Comparison of ENCODE assay signal across 1 cellular context in the genomic region with DNA sequence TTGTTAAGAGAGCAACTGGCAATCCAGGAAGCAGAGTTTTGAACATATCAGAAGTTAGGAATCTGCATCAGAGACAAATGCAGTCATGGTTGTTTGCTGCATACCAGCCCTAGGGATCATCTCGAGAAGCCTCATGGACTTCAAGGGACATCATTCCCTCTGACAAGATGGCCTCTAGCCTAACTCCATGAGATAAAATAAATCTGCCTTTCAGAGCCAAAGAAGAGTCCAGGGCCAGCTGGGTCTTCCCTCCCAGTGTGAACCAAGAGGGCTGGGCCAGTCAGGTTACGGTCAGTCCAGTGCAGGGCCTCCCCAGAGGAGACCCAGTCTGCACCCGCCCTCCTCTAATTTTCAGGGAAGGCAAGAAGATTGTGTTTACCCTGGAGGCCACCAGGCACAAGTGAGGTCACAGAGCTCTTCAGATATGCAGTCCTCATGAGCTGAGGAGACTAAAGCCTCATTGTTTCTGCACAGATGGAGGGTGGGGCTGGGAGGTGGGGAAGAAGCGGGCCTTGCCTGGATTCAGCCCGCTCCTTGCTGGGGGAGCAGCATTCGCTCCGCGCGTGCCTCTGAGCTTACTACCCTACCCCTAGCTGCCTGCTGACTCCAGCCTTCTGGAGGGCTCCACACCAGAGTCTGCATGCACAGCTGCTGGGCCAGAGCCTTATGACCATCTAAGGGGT.
TF ChIP-seq lines count a peak whose summit lies in the region.

No MANE protein-coding gene starts in this region.

TF ChIP-seq in HepG2, 621 proteins besides CTCF, POLR2A, EP300 and RAD21 (continued from another document and continues in another):
- TF ChIP-seq, protein P1, sequence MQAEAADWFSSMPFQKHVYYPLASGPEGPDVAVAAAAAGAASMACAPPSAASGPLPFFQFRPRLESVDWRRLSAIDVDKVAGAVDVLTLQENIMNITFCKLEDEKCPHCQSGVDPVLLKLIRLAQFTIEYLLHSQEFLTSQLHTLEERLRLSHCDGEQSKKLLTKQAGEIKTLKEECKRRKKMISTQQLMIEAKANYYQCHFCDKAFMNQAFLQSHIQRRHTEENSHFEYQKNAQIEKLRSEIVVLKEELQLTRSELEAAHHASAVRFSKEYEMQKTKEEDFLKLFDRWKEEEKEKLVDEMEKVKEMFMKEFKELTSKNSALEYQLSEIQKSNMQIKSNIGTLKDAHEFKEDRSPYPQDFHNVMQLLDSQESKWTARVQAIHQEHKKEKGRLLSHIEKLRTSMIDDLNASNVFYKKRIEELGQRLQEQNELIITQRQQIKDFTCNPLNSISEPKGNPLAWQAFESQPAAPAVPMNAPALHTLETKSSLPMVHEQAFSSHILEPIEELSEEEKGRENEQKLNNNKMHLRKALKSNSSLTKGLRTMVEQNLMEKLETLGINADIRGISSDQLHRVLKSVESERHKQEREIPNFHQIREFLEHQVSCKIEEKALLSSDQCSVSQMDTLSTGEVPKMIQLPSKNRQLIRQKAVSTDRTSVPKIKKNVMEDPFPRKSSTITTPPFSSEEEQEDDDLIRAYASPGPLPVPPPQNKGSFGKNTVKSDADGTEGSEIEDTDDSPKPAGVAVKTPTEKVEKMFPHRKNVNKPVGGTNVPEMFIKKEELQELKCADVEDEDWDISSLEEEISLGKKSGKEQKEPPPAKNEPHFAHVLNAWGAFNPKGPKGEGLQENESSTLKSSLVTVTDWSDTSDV (CRISPR knock-in tag; IDR thresholded peaks at IDR 0.05), result no peak
- TF ChIP-seq ZNF577 (CRISPR knock-in tag; IDR thresholded peaks at IDR 0.05; ENCODE audit: borderline replicate concordance, low read depth), result no peak
- TF ChIP-seq, protein P2, sequence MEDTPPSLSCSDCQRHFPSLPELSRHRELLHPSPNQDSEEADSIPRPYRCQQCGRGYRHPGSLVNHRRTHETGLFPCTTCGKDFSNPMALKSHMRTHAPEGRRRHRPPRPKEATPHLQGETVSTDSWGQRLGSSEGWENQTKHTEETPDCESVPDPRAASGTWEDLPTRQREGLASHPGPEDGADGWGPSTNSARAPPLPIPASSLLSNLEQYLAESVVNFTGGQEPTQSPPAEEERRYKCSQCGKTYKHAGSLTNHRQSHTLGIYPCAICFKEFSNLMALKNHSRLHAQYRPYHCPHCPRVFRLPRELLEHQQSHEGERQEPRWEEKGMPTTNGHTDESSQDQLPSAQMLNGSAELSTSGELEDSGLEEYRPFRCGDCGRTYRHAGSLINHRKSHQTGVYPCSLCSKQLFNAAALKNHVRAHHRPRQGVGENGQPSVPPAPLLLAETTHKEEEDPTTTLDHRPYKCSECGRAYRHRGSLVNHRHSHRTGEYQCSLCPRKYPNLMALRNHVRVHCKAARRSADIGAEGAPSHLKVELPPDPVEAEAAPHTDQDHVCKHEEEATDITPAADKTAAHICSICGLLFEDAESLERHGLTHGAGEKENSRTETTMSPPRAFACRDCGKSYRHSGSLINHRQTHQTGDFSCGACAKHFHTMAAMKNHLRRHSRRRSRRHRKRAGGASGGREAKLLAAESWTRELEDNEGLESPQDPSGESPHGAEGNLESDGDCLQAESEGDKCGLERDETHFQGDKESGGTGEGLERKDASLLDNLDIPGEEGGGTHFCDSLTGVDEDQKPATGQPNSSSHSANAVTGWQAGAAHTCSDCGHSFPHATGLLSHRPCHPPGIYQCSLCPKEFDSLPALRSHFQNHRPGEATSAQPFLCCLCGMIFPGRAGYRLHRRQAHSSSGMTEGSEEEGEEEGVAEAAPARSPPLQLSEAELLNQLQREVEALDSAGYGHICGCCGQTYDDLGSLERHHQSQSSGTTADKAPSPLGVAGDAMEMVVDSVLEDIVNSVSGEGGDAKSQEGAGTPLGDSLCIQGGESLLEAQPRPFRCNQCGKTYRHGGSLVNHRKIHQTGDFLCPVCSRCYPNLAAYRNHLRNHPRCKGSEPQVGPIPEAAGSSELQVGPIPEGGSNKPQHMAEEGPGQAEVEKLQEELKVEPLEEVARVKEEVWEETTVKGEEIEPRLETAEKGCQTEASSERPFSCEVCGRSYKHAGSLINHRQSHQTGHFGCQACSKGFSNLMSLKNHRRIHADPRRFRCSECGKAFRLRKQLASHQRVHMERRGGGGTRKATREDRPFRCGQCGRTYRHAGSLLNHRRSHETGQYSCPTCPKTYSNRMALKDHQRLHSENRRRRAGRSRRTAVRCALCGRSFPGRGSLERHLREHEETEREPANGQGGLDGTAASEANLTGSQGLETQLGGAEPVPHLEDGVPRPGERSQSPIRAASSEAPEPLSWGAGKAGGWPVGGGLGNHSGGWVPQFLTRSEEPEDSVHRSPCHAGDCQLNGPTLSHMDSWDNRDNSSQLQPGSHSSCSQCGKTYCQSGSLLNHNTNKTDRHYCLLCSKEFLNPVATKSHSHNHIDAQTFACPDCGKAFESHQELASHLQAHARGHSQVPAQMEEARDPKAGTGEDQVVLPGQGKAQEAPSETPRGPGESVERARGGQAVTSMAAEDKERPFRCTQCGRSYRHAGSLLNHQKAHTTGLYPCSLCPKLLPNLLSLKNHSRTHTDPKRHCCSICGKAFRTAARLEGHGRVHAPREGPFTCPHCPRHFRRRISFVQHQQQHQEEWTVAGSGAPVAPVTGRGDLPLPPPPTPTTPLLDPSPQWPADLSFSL (CRISPR knock-in tag; IDR thresholded peaks at IDR 0.05), result no peak
- TF ChIP-seq, protein P3, sequence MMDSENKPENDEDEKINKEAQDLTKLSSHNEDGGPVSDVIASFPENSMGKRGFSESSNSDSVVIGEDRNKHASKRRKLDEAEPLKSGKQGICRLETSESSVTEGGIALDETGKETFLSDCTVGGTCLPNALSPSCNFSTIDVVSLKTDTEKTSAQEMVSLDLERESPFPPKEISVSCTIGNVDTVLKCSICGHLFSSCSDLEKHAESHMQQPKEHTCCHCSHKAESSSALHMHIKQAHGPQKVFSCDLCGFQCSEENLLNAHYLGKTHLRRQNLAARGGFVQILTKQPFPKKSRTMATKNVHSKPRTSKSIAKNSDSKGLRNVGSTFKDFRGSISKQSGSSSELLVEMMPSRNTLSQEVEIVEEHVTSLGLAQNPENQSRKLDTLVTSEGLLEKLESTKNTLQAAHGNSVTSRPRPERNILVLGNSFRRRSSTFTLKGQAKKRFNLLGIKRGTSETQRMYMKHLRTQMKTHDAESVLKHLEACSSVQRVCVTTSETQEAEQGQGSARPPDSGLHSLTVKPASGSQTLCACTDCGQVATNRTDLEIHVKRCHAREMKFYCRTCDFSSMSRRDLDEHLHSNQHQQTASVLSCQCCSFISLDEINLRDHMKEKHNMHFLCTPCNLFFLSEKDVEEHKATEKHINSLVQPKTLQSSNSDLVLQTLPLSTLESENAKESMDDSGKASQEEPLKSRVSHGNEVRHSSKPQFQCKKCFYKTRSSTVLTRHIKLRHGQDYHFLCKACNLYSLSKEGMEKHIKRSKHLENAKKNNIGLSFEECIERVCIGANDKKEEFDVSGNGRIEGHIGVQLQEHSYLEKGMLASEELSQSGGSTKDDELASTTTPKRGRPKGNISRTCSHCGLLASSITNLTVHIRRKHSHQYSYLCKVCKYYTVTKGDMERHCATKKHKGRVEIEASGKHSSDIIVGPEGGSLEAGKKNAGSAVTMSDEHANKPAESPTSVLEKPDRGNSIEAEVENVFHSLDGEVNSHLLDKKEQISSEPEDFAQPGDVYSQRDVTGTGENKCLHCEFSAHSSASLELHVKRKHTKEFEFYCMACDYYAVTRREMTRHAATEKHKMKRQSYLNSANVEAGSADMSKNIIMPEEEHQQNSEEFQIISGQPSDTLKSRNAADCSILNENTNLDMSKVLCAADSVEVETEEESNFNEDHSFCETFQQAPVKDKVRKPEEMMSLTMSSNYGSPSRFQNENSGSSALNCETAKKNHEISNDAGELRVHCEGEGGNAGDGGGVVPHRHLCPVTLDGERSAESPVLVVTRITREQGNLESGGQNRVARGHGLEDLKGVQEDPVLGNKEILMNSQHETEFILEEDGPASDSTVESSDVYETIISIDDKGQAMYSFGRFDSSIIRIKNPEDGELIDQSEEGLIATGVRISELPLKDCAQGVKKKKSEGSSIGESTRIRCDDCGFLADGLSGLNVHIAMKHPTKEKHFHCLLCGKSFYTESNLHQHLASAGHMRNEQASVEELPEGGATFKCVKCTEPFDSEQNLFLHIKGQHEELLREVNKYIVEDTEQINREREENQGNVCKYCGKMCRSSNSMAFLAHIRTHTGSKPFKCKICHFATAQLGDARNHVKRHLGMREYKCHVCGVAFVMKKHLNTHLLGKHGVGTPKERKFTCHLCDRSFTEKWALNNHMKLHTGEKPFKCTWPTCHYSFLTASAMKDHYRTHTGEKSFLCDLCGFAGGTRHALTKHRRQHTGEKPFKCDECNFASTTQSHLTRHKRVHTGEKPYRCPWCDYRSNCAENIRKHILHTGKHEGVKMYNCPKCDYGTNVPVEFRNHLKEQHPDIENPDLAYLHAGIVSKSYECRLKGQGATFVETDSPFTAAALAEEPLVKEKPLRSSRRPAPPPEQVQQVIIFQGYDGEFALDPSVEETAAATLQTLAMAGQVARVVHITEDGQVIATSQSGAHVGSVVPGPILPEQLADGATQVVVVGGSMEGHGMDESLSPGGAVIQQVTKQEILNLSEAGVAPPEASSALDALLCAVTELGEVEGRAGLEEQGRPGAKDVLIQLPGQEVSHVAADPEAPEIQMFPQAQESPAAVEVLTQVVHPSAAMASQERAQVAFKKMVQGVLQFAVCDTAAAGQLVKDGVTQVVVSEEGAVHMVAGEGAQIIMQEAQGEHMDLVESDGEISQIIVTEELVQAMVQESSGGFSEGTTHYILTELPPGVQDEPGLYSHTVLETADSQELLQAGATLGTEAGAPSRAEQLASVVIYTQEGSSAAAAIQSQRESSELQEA (CRISPR knock-in tag; IDR thresholded peaks at IDR 0.05; ENCODE audit: not compliant biosample characterization), result no peak
- no peak for TF ChIP-seq JDP2 (CRISPR knock-in tag; IDR thresholded peaks at IDR 0.05; ENCODE audit: borderline replicate concordance)
- TF ChIP-seq ZFP82 (CRISPR knock-in tag; IDR thresholded peaks at IDR 0.05; ENCODE audit: borderline replicate concordance), result no peak
- no peak for TF ChIP-seq AGO2 (optimal IDR thresholded peaks at IDR 0.05; ENCODE audit: low read depth, low read length)
- no peak for TF ChIP-seq ZNF547 (CRISPR knock-in tag; IDR thresholded peaks at IDR 0.05)
- TF ChIP-seq, protein P4, sequence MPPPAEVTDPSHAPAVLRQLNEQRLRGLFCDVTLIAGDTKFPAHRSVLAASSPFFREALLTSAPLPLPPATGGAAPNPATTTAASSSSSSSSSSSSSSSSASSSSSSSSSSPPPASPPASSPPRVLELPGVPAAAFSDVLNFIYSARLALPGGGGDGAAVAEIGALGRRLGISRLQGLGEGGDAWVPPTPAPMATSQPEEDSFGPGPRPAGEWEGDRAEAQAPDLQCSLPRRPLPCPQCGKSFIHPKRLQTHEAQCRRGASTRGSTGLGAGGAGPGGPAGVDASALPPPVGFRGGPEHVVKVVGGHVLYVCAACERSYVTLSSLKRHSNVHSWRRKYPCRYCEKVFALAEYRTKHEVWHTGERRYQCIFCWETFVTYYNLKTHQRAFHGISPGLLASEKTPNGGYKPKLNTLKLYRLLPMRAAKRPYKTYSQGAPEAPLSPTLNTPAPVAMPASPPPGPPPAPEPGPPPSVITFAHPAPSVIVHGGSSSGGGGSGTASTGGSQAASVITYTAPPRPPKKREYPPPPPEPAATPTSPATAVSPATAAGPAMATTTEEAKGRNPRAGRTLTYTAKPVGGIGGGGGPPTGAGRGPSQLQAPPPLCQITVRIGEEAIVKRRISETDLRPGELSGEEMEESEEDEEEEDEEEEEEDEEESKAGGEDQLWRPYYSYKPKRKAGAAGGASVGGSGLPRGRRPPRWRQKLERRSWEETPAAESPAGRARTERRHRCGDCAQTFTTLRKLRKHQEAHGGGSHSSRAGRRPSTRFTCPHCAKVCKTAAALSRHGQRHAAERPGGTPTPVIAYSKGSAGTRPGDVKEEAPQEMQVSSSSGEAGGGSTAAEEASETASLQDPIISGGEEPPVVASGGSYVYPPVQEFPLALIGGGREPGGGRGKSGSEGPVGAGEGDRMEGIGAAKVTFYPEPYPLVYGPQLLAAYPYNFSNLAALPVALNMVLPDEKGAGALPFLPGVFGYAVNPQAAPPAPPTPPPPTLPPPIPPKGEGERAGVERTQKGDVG (CRISPR knock-in tag; IDR thresholded peaks at IDR 0.05; ENCODE audit: borderline replicate concordance), result no peak
- no peak for TF ChIP-seq ZNF550 (CRISPR knock-in tag; IDR thresholded peaks at IDR 0.05; ENCODE audit: borderline replicate concordance)
- TF ChIP-seq, protein P5, sequence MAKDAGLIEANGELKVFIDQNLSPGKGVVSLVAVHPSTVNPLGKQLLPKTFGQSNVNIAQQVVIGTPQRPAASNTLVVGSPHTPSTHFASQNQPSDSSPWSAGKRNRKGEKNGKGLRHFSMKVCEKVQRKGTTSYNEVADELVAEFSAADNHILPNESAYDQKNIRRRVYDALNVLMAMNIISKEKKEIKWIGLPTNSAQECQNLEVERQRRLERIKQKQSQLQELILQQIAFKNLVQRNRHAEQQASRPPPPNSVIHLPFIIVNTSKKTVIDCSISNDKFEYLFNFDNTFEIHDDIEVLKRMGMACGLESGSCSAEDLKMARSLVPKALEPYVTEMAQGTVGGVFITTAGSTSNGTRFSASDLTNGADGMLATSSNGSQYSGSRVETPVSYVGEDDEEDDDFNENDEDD (CRISPR knock-in tag; IDR thresholded peaks at IDR 0.05; ENCODE audit: borderline replicate concordance), result peak; percentile 26; the same call in 1 of the 2 replicates
- TF ChIP-seq CENPX (CRISPR knock-in tag; IDR thresholded peaks at IDR 0.05), result no peak
- TF ChIP-seq HES4 (CRISPR knock-in tag; IDR thresholded peaks at IDR 0.05; ENCODE audit: borderline replicate concordance), result no peak
- TF ChIP-seq ZNF713 (CRISPR knock-in tag; IDR thresholded peaks at IDR 0.05), result no peak
- TF ChIP-seq HIVEP1 (CRISPR knock-in tag; IDR thresholded peaks at IDR 0.05), result no peak
- TF ChIP-seq, protein P6, sequence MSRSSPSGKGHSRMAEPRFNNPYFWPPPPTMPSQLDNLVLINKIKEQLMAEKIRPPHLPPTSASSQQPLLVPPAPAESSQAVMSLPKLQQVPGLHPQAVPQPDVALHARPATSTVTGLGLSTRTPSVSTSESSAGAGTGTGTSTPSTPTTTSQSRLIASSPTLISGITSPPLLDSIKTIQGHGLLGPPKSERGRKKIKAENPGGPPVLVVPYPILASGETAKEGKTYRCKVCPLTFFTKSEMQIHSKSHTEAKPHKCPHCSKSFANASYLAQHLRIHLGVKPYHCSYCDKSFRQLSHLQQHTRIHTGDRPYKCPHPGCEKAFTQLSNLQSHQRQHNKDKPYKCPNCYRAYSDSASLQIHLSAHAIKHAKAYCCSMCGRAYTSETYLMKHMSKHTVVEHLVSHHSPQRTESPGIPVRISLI (CRISPR knock-in tag; IDR thresholded peaks at IDR 0.05; ENCODE audit: borderline replicate concordance), result 0 out of 2 replicates have a peak, but pooled peaks have one; percentile 19
- no peak for TF ChIP-seq JUNB (CRISPR knock-in tag; IDR thresholded peaks at IDR 0.05; ENCODE audit: borderline replicate concordance)
- TF ChIP-seq, protein P7, sequence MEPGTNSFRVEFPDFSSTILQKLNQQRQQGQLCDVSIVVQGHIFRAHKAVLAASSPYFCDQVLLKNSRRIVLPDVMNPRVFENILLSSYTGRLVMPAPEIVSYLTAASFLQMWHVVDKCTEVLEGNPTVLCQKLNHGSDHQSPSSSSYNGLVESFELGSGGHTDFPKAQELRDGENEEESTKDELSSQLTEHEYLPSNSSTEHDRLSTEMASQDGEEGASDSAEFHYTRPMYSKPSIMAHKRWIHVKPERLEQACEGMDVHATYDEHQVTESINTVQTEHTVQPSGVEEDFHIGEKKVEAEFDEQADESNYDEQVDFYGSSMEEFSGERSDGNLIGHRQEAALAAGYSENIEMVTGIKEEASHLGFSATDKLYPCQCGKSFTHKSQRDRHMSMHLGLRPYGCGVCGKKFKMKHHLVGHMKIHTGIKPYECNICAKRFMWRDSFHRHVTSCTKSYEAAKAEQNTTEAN (CRISPR knock-in tag; conservative IDR thresholded peaks at IDR 0.05), result no peak
- no peak for TF ChIP-seq ZNF570 (CRISPR knock-in tag; IDR thresholded peaks at IDR 0.05; ENCODE audit: borderline replicate concordance)
- no peak for TF ChIP-seq ZNF296 (CRISPR knock-in tag; conservative IDR thresholded peaks at IDR 0.05)
- no peak for TF ChIP-seq PPARG (CRISPR knock-in tag; conservative IDR thresholded peaks at IDR 0.05)
